ENCODE assay signal across 8 cellular contexts in the genomic region with DNA sequence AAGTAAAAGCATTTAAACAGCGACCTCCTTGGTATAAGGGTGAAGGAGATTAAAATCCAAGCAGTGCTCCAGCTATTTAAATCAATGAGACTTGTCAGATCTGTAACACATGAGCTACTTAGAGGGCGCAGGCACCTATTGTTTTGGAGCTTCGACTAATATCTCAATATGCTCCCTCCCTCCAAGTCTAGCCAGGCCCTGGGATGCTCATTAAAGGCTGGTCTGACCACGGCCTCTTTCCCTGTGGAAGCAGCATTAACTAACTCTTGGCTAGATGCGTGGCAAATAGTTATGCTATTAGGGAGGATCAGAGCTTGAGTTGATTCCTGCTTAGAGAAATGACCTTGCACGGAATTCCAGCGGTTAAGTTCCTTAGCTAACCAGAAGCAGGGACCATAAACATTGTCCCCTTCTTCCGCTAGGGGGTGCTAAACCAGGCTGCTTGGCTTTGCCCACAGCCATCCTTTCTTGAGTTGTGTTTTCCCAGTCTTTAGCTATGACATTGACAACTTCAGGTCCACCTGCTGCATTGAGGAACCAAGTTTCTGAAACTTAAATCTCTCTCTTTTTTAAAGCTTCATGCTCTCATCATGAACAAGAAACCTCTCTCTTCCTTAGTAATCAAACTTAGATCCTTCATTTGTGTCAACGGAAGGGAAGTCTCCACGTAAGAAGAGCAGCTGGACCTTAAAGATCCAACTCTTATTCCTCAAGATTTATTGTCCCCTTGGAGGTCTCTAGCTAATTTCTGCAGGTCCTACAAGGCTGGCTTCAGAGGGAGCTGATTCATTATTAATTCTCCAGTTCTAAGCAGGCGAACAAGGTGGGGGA.
DNase-seq lines count a peak whose midpoint lies in the region; ATAC-seq, FAIRE-seq and TF ChIP-seq lines count a peak whose summit lies in the region.

No MANE protein-coding gene starts in this region.

- DNase-seq in CD8-positive, alpha-beta T cell = no peak
- DNase-seq in IMR-90 (peak; percentile 13), left kidney (ENCODE audit: low read depth, low spot score) (peak; percentile 82), kidney glomerular epithelial cell (lab: John Stamatoyannopoulos, UW) (no peak), HTR-8/SVneo (ENCODE audit: insufficient read length, low spot score) (no peak)
- peak; percentile 16 for DNase-seq in activated CD4-positive, alpha-beta memory T cell treated with anti-CD3 and anti-CD28 coated beads, Interleukin-2, amount 10 ng/mL, durations not matched to agents 7 days and 5 days

- no peaks in the 10 kb centered on the region for H3K9me3 ChIP-seq in CD8-positive, alpha-beta T cell (ENCODE audit: low read length)
- no peaks in the 10 kb centered on the region for H3K9me3 ChIP-seq in IMR-90 (ENCODE audit: control insufficient read depth, insufficient read depth, low read length)

- H2AFZ ChIP-seq in IMR-90 (replicated peaks; ENCODE audit: low read length, poor library complexity) = no peak overlapping the region

- peak; percentile 46 for TF ChIP-seq CTCF in CD8-positive, alpha-beta T cell (IDR thresholded peaks at IDR 0.05)
- peak; percentile 50 for TF ChIP-seq CTCF in IMR-90 (conservative IDR thresholded peaks at IDR 0.05; ENCODE audit: low read depth, low read length)

- no peak for TF ChIP-seq RAD21 in IMR-90 (IDR thresholded peaks at IDR 0.05; ENCODE audit: low read length)

- in situ Hi-C loops in IMR-90 (cut with MboI; ENCODE audit: low sequenced_read_pairs) = no loop called here

- H2BK20ac ChIP-seq in IMR-90 (ENCODE audit: low read depth, low read length) = no peak overlapping the region

- POLR2A ChIA-PET in CD8-positive, alpha-beta T cell (lab: Charles Lee) = interaction anchor here (0.7 kb wide), 1 partner anchor 85 kb away, joined by 3 read pairs; no protein-coding TSS in a partner anchor
- POLR2A ChIA-PET in IMR-90 (lab: Charles Lee; ENCODE audit: unreplicated experiment) = no interaction called here
- POLR2A ChIA-PET in activated CD4-positive, alpha-beta memory T cell treated with anti-CD3 and anti-CD28 coated beads, Interleukin-2, amount 10 ng/mL, durations not matched to agents 7 days and 5 days (lab: Charles Lee) = no interaction called here

- CTCF ChIA-PET in CD8-positive, alpha-beta T cell (lab: Charles Lee) = interaction anchor here (1.8 to 1.9 kb wide), 2 partner anchors 14 to 27 kb away, joined by 4 to 8 read pairs; no protein-coding TSS in a partner anchor
- CTCF ChIA-PET in IMR-90 (lab: Yijun Ruan, JAX) = interaction anchor here (0.9 to 1.8 kb wide), 3 partner anchors 11 to 31 kb away, joined by 3 to 8 read pairs (median 4); no protein-coding TSS in a partner anchor
- CTCF ChIA-PET in activated CD4-positive, alpha-beta memory T cell treated with anti-CD3 and anti-CD28 coated beads, Interleukin-2, amount 10 ng/mL, durations not matched to agents 7 days and 5 days (lab: Charles Lee) = interaction anchor here (0.7 to 3.9 kb wide), 12 partner anchors 9 to 124 kb away, joined by 3 to 21 read pairs (median 3); no protein-coding TSS in a partner anchor

- H3K4ac ChIP-seq in IMR-90 (ENCODE audit: low read depth, low read length) = no peak overlapping the region

- H2BK15ac ChIP-seq in IMR-90 (ENCODE audit: low read depth, low read length) = no peak overlapping the region

- no peaks in the 10 kb centered on the region for H3K4me1 Mint-ChIP-seq in CD8-positive, alpha-beta T cell (ENCODE audit: low read depth)
- H3K4me1 Mint-ChIP-seq in activated CD4-positive, alpha-beta memory T cell treated with anti-CD3 and anti-CD28 coated beads, Interleukin-2, amount 10 ng/mL, durations not matched to agents 7 days and 5 days = no peaks in the 10 kb centered on the region

- H3K23ac ChIP-seq in IMR-90 (ENCODE audit: low read depth, low read length) = no peak overlapping the region

- no peak overlapping the region for H4K8ac ChIP-seq in IMR-90 (ENCODE audit: low read depth in 2 of 2, low read length in 2 of 2)

- H3K27ac ChIP-seq in CD8-positive, alpha-beta T cell (ENCODE audit: low read depth, low read length) = no peak overlapping the region
- H3K27ac ChIP-seq in IMR-90 (ENCODE audit: insufficient read depth, low read length) = no peak overlapping the region

- FAIRE-seq in HTR-8/SVneo (lab: Jason Lieb, UNC) = no peak

- H3K9me3 Mint-ChIP-seq in CD8-positive, alpha-beta T cell = no peaks in the 10 kb centered on the region
- no peaks in the 10 kb centered on the region for H3K9me3 Mint-ChIP-seq in activated CD4-positive, alpha-beta memory T cell treated with anti-CD3 and anti-CD28 coated beads, Interleukin-2, amount 10 ng/mL, durations not matched to agents 7 days and 5 days

- no peak overlapping the region for H3K27ac Mint-ChIP-seq in CD8-positive, alpha-beta T cell
- H3K27ac Mint-ChIP-seq in activated CD4-positive, alpha-beta memory T cell treated with anti-CD3 and anti-CD28 coated beads, Interleukin-2, amount 10 ng/mL, durations not matched to agents 7 days and 5 days = no peak overlapping the region

- H3K56ac ChIP-seq in IMR-90 (ENCODE audit: extremely low read depth, insufficient read depth, low read length) = no peak overlapping the region

- H2BK5ac ChIP-seq in IMR-90 (ENCODE audit: low read depth, low read length, poor library complexity, severe bottlenecking) = no peak overlapping the region

- H3K79me1 ChIP-seq in IMR-90 (ENCODE audit: low read depth in 1 of 2, low read length in 2 of 2) = no peaks in the 10 kb centered on the region

- no peak for TF ChIP-seq POLR2A in IMR-90 (IDR thresholded peaks at IDR 0.05; ENCODE audit: low read depth, low read length)

- H3K27me3 ChIP-seq in CD8-positive, alpha-beta T cell (ENCODE audit: insufficient read depth, low read length) = no peaks in the 10 kb centered on the region
- H3K27me3 ChIP-seq in IMR-90 (ENCODE audit: control insufficient read depth, insufficient read depth, low read length) = peaks cover 7% of the 10 kb centered on the region

- H3K4me1 ChIP-seq in CD8-positive, alpha-beta T cell (ENCODE audit: insufficient read depth, low read length) = no peaks in the 10 kb centered on the region
- no peaks in the 10 kb centered on the region for H3K4me1 ChIP-seq in IMR-90 (ENCODE audit: control insufficient read depth, insufficient read depth, low read length)

- intact Hi-C loops in CD8-positive, alpha-beta T cell (cut with DNase I, micrococcal nuclease) = no loop called here
- intact Hi-C loops in IMR-90 (cut with micrococcal nuclease) = no loop called here

- H2AK5ac ChIP-seq in IMR-90 (ENCODE audit: low read depth, low read length) = no peak overlapping the region

- H3K4me2 ChIP-seq in IMR-90 (ENCODE audit: low read depth, low read length) = no peak overlapping the region

- no peak overlapping the region for H3K18ac ChIP-seq in IMR-90 (ENCODE audit: low read depth, low read length)

- H3K27me3 Mint-ChIP-seq in CD8-positive, alpha-beta T cell (ENCODE audit: low read depth) = peaks cover 16% of the 10 kb centered on the region
- peaks cover 3% of the 10 kb centered on the region for H3K27me3 Mint-ChIP-seq in activated CD4-positive, alpha-beta memory T cell treated with anti-CD3 and anti-CD28 coated beads, Interleukin-2, amount 10 ng/mL, durations not matched to agents 7 days and 5 days

- no peak overlapping the region for H4K5ac ChIP-seq in IMR-90 (ENCODE audit: low read depth, low read length)

- no peaks in the 10 kb centered on the region for H3K9me1 ChIP-seq in IMR-90 (ENCODE audit: insufficient read depth, low read length)

- H3K36me3 ChIP-seq in CD8-positive, alpha-beta T cell (ENCODE audit: insufficient read depth, low read length) = no peaks in the 10 kb centered on the region
- H3K36me3 ChIP-seq in IMR-90 (ENCODE audit: control insufficient read depth, insufficient read depth, low read length) = no peaks in the 10 kb centered on the region

- no peak for ATAC-seq in CD8-positive, alpha-beta T cell
- ATAC-seq in GM19023 (IDR thresholded peaks at IDR 0.05; ENCODE audit: unreplicated experiment) (peak; percentile 65), IMR-90 (ENCODE audit: low read depth) (no peak), HG03025 (IDR thresholded peaks at IDR 0.05; ENCODE audit: low FRiP score, unreplicated experiment) (no peak)

- H2AK9ac ChIP-seq in IMR-90 (replicated peaks; ENCODE audit: low read depth, low read length, poor library complexity) = no peak overlapping the region

- no peak overlapping the region for H3K4me3 Mint-ChIP-seq in CD8-positive, alpha-beta T cell
- no peak overlapping the region for H3K4me3 Mint-ChIP-seq in activated CD4-positive, alpha-beta memory T cell treated with anti-CD3 and anti-CD28 coated beads, Interleukin-2, amount 10 ng/mL, durations not matched to agents 7 days and 5 days

- no peaks in the 10 kb centered on the region for H4K20me1 ChIP-seq in IMR-90 (ENCODE audit: insufficient read depth, low read length)

- H3K4me3 ChIP-seq in CD8-positive, alpha-beta T cell (ENCODE audit: low read depth, low read length) = no peak overlapping the region
- no peak overlapping the region for H3K4me3 ChIP-seq in IMR-90 (ENCODE audit: insufficient read depth, low read depth, low read length)

- BruUV-seq in IMR-90 (replicated peaks; lab: Mats Ljungman, UMichigan) = no TSS peak

- H4K91ac ChIP-seq in IMR-90 (ENCODE audit: insufficient read depth, low read depth, low read length) = no peak overlapping the region

- H3K14ac ChIP-seq in IMR-90 (replicated peaks; ENCODE audit: low read depth, low read length) = no peak overlapping the region

- dilution Hi-C loops in IMR-90 (cut with HindIII; ENCODE audit: low sequenced_read_pairs, unreplicated experiment) = no loop called here

- no peaks in the 10 kb centered on the region for H3K36me3 Mint-ChIP-seq in CD8-positive, alpha-beta T cell
- no peaks in the 10 kb centered on the region for H3K36me3 Mint-ChIP-seq in activated CD4-positive, alpha-beta memory T cell treated with anti-CD3 and anti-CD28 coated beads, Interleukin-2, amount 10 ng/mL, durations not matched to agents 7 days and 5 days (ENCODE audit: low read depth)

- H3K9ac ChIP-seq in IMR-90 (ENCODE audit: low read depth, low read length) = no peak overlapping the region

- WGBS in IMR-90 (ENCODE audit: extremely low coverage in 2 of 2, insufficient read length in 1 of 2), 2 experiments = 38% methylated on average over 6 of the region's 11 CpGs; no CpG with 5 or more reads in 1 of the 2 experiments

- H2BK120ac ChIP-seq in IMR-90 (ENCODE audit: low read depth, low read length) = no peak overlapping the region

TF ChIP-seq in IMR-90, 13 proteins besides CTCF, POLR2A, EP300 and RAD21 (continues in another document):
- TF ChIP-seq CEBPB (IDR thresholded peaks at IDR 0.05; ENCODE audit: low read depth, low read length) (no peak), MXI1 (IDR thresholded peaks at IDR 0.05; ENCODE audit: borderline replicate concordance, low read depth, low read length) (no peak), MAZ (IDR thresholded peaks at IDR 0.05; ENCODE audit: borderline replicate concordance, low read depth, low read length) (no peak), RCOR1 (IDR thresholded peaks at IDR 0.05; ENCODE audit: insufficient replicate concordance, low read length) (no peak), MAFK (IDR thresholded peaks at IDR 0.05; ENCODE audit: low read depth, low read length) (no peak)

Comparison
In these comparisons a context has a peak if more than half of its experiments do, and no peak if none do; other contexts are left out.
1. DNase-seq: peak in IMR-90 (single experiment), activated CD4-positive, alpha-beta memory T cell treated with anti-CD3 and anti-CD28 coated beads, Interleukin-2, amount 10 ng/mL, durations not matched to agents 7 days and 5 days (single experiment) and left kidney (single experiment); none in CD8-positive, alpha-beta T cell (0 of 7), kidney glomerular epithelial cell (single experiment) and HTR-8/SVneo (single experiment).